Comparison of ENCODE assay signal across 8 cellular contexts in the genomic region with DNA sequence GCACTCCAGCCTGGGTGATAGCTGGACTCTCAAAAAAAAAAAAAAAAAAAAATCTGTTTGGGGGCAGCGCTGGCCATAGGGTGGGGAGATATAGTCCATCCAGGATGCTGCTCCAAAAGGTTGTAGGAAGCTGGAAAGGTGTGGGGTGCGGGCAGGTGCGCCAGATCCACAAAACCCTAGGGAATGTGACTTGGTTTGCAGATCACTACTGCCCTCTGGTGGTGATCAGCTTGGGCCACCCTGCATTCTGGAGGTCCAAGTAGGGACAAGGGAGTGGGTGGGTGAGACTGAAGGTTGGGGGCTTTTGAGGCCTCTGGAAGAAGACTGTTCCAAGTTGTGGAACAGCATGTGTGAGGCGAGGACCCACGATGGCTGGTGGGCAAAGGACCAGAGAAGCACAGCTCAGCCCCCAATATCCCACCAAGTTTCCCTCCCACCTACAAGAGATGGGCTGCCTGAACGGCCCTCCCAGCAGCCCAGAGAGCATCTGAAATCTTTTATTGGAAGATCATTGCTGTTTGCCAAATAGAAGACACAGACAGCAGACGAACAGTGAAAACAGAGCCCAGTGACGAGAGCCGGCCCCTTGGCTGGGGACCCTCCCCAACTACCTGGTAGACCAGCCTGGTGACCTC. TPM values are rescaled to one million over a fixed set of nuclear protein-coding genes. Genes with fewer than 3 reads are reported as not detected.
DNase-seq lines count a peak whose midpoint lies in the region; ATAC-seq, FAIRE-seq and TF ChIP-seq lines count a peak whose summit lies in the region.

No MANE protein-coding gene starts in this region.

- intact Hi-C loops in breast epithelium (cut with DNase I; ENCODE audit: low total_unique reads) = no loop called here
- intact Hi-C loops in kidney (cut with DNase I) = loop anchor here (5.0 kb wide), 1 partner anchor 123 kb away; no protein-coding TSS in a partner anchor

- H3K4me3 ChIP-seq in breast epithelium (no peak overlapping the region), kidney (ENCODE audit: low read length in 2 of 2) (no peak overlapping the region)

- H3K27me3 ChIP-seq in breast epithelium = no peaks in the 10 kb centered on the region

- no peak overlapping the region for H3K27ac ChIP-seq in VCaP
- no peak overlapping the region for H3K27ac ChIP-seq in breast epithelium
- no peak overlapping the region for H3K27ac ChIP-seq in kidney (ENCODE audit: low read depth in 2 of 2, low read length in 2 of 2)

- H3K9me3 ChIP-seq in breast epithelium (no peaks in the 10 kb centered on the region), kidney (ENCODE audit: control insufficient read depth in 1 of 2, low read length in 2 of 2) (no peaks in the 10 kb centered on the region)

- H3K9ac ChIP-seq in kidney (ENCODE audit: low read length in 2 of 2) = no peak overlapping the region

- FAIRE-seq in kidney (lab: Jason Lieb, UNC) = no peak

- ATAC-seq in HG02610 (IDR thresholded peaks at IDR 0.05; ENCODE audit: unreplicated experiment) = no peak

- peaks cover 6% of the 10 kb centered on the region for H3K36me3 ChIP-seq in breast epithelium
- peaks cover 11 to 12% of the 10 kb centered on the region in 2 donors for H3K36me3 ChIP-seq in kidney (ENCODE audit: control insufficient read depth in 1 of 2, insufficient read depth in 2 of 2, low read length in 2 of 2)

- TF ChIP-seq POLR2A in breast epithelium (IDR thresholded peaks at IDR 0.05) = no peak

- TF ChIP-seq CTCF in VCaP (conservative IDR thresholded peaks at IDR 0.05) (peak; percentile 81), breast epithelium (IDR thresholded peaks at IDR 0.05) (peak; percentile 73 to 87 (median 78)), kidney (IDR thresholded peaks at IDR 0.05; ENCODE audit: borderline replicate concordance, extremely low read depth, insufficient read depth) (peak; percentile 78)

- H3K4me1 ChIP-seq in breast epithelium (no peaks in the 10 kb centered on the region), kidney (ENCODE audit: control insufficient read depth in 1 of 2, insufficient read depth in 1 of 2, low read depth in 1 of 2, low read length in 2 of 2) (no peaks in the 10 kb centered on the region)

- DNase-seq in NCI-H2081 (lab: John Stamatoyannopoulos, UW) = peak; percentile 54 to 66
- no peak for DNase-seq in NCI-H2081 treated with DMSO at 0.1 percent for 48 hours (lab: John Stamatoyannopoulos, UW)
- DNase-seq in NCI-H146 (lab: John Stamatoyannopoulos, UW) = peak; percentile 68
- peak; percentile 74 to 76 for DNase-seq in breast epithelium (ENCODE audit: low spot score in 2 of 2)
- DNase-seq in kidney = no peak
- peak; percentile 75 for DNase-seq in stimulated activated CD4-positive, alpha-beta T cell treated with anti-CD3 and anti-CD28 coated beads, Interleukin-4, amount 100 ng/mL, for 24 hours

RNA-seq across cellular contexts. Expression of a gene that starts 10.4 kb away (rescaled TPM):
- total RNA-seq in breast epithelium (100 to 1,000 TPM in 2 of 3 donors, 10 to 100 TPM in 1; 61.6 to 109 (median 104) TPM), kidney (127 TPM)
- polyA plus RNA-seq in kidney (ENCODE audit: insufficient read depth, low read depth, low replicate concordance) = 131 TPM

RNA-seq across cellular contexts. Expression of a gene that starts 12.6 kb away (rescaled TPM):
- total RNA-seq in breast epithelium = 100 to 1,000 TPM; 141 to 213 (median 172) TPM
- total RNA-seq in kidney = 139 TPM
- polyA plus RNA-seq in kidney (ENCODE audit: insufficient read depth, low read depth, low replicate concordance) = 149 TPM

RNA-seq across cellular contexts. Expression of a gene that starts 29.6 kb away (rescaled TPM):
- total RNA-seq in breast epithelium (10 to 100 TPM in 2 of 3 donors, 1 to 10 TPM in 1; 5.6 to 20.3 (median 12.1) TPM), kidney (17.5 TPM)
- 4.5 TPM for polyA plus RNA-seq in kidney (ENCODE audit: insufficient read depth, low read depth, low replicate concordance)

RNA-seq across cellular contexts. Expression of a gene that starts 51.3 kb away (rescaled TPM):
- total RNA-seq in breast epithelium (10 to 100 TPM in 1 of 3 donors, 1 to 10 TPM in 2; 5.9 to 10.1 (median 7.9) TPM), kidney (17.4 TPM)
- 21.8 TPM for polyA plus RNA-seq in kidney (ENCODE audit: insufficient read depth, low read depth, low replicate concordance)

RNA-seq across cellular contexts. Expression of a gene that starts 57.4 kb away (rescaled TPM):
- total RNA-seq in breast epithelium (10 to 100 TPM; 10.7 to 17.7 (median 12.3) TPM), kidney (38.4 TPM)
- polyA plus RNA-seq in kidney (ENCODE audit: insufficient read depth, low read depth, low replicate concordance) = 9.1 TPM

Comparison
In these comparisons a context has a peak if more than half of its experiments do, and no peak if none do; other contexts are left out.
1. DNase-seq: peak in NCI-H2081 (2 of 2), NCI-H146 (single experiment), breast epithelium (2 of 2) and stimulated activated CD4-positive, alpha-beta T cell treated with anti-CD3 and anti-CD28 coated beads, Interleukin-4, amount 100 ng/mL, for 24 hours (single experiment); none in NCI-H2081 treated with DMSO at 0.1 percent for 48 hours (single experiment) and kidney (single experiment).
2. Peak in every context shown above with its lines, with median percentiles within 50 percentile points of each other: CTCF ChIP-seq.